Comparison of ENCODE assay signal across 1 cellular context in the genomic region with DNA sequence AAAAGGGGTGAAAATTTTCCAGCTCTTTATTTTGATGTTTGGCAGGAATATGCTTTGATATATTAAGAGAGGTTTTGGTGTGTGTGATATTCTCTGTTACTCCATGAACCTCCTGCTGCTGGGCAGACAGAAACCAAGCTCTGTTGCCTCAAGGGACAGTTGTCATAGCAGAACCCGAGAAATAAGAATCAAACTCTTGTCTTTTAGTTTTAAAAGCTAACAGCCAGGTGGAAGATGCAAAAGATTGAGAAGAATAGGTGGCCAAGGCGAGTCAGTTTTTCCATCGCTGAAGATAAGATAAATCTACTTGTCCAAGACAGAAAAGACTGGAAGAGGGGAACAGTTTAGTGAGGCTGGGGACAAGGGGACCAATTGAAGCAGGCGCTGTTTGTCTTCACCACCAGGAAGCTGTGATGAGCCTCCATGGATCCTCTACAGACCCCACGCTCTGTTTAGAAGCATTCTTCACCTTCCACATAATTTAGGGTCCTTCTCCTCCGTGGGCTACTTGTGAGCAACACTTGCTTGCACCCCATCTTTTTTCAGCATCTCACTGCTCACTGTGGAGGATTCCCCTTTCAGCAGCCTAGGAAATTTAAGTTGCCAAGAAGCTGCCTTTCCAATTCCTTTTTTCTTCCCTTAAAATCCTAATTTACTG.
TF ChIP-seq lines count a peak whose summit lies in the region.

No MANE protein-coding gene starts in this region.

TF ChIP-seq in GM12878, 131 proteins besides CTCF, POLR2A, EP300 and RAD21 (continued from another document and continues in another):
- TF ChIP-seq, protein P1, sequence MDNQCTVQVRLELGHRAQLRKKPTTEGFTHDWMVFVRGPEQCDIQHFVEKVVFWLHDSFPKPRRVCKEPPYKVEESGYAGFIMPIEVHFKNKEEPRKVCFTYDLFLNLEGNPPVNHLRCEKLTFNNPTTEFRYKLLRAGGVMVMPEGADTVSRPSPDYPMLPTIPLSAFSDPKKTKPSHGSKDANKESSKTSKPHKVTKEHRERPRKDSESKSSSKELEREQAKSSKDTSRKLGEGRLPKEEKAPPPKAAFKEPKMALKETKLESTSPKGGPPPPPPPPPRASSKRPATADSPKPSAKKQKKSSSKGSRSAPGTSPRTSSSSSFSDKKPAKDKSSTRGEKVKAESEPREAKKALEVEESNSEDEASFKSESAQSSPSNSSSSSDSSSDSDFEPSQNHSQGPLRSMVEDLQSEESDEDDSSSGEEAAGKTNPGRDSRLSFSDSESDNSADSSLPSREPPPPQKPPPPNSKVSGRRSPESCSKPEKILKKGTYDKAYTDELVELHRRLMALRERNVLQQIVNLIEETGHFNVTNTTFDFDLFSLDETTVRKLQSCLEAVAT (IDR thresholded peaks at IDR 0.05), result no peak
- TF ChIP-seq RUNX3 (IDR thresholded peaks at IDR 0.05; ENCODE audit: low read length) (no peak), ZNF207 (IDR thresholded peaks at IDR 0.05; ENCODE audit: borderline replicate concordance) (no peak), RCOR1 (conservative IDR thresholded peaks at IDR 0.05; ENCODE audit: low read depth, low read length) (no peak), FOXK2 (IDR thresholded peaks at IDR 0.05) (no peak), BRCA1 (IDR thresholded peaks at IDR 0.05; ENCODE audit: low read depth, low read length) (no peak), RFX5 (IDR thresholded peaks at IDR 0.05; ENCODE audit: low read depth, low read length) (no peak), ATF7 (IDR thresholded peaks at IDR 0.05; ENCODE audit: low read depth) (0 out of 2 replicates have a peak, but pooled peaks have one; percentile 34), NBN (IDR thresholded peaks at IDR 0.05) (no peak), KAT2A (conservative IDR thresholded peaks at IDR 0.05; ENCODE audit: control insufficient read depth, low read depth, low read length) (no peak), NRF1 (conservative IDR thresholded peaks at IDR 0.05; ENCODE audit: low read depth, low read length) (no peak), GATAD2B (conservative IDR thresholded peaks at IDR 0.05; ENCODE audit: low read depth) (no peak), ZZZ3 (IDR thresholded peaks at IDR 0.05; ENCODE audit: control insufficient read depth, insufficient read length, low read depth) (no peak), SREBF1 (IDR thresholded peaks at IDR 0.05; ENCODE audit: low read length) (no peak), ETV6 (conservative IDR thresholded peaks at IDR 0.05 in 1 of 2, IDR thresholded peaks at IDR 0.05 in 1 of 2; ENCODE audit: borderline replicate concordance in 1 of 2, low read depth in 1 of 2) (no peak), TBL1XR1 (IDR thresholded peaks at IDR 0.05; ENCODE audit: low read depth, low read length) (0 out of 2 replicates have a peak, but pooled peaks have one; percentile 2), POU2F2 (IDR thresholded peaks at IDR 0.05; ENCODE audit: borderline replicate concordance, low read depth, low read length) (no peak), PML (IDR thresholded peaks at IDR 0.05; ENCODE audit: low read length) (no peak), ZNF217 (IDR thresholded peaks at IDR 0.05) (no peak), CHD2 (IDR thresholded peaks at IDR 0.05; ENCODE audit: borderline replicate concordance, low read depth, low read length) (no peak), RAD51 (IDR thresholded peaks at IDR 0.05) (no peak), MYB (IDR thresholded peaks at IDR 0.05; ENCODE audit: borderline replicate concordance, low read depth, low read length) (no peak), MXI1 (IDR thresholded peaks at IDR 0.05; ENCODE audit: low read depth, low read length) (no peak), MYC (IDR thresholded peaks at IDR 0.05; ENCODE audit: insufficient read depth, insufficient read length, insufficient replicate concordance, low read length, severe bottlenecking) (no peak), RELA (IDR thresholded peaks at IDR 0.05; ENCODE audit: borderline replicate concordance, partially characterized antibody) (no peak), NFIC (IDR thresholded peaks at IDR 0.05; ENCODE audit: low read depth, low read length) (peak; percentile 59; the same call in 1 of the 2 replicates), ESRRA (IDR thresholded peaks at IDR 0.05; ENCODE audit: low read length) (no peak), EGR1 (IDR thresholded peaks at IDR 0.05; ENCODE audit: borderline replicate concordance in 1 of 2, low read depth in 2 of 2, low read length in 2 of 2) (no peak), CBFB (IDR thresholded peaks at IDR 0.05; ENCODE audit: low read depth) (no peak), POLR2AphosphoS5 (IDR thresholded peaks at IDR 0.05; ENCODE audit: low read length) (no peak), TAF1 (IDR thresholded peaks at IDR 0.05; ENCODE audit: borderline replicate concordance, low read depth, low read length) (no peak), MEF2A (IDR thresholded peaks at IDR 0.05; ENCODE audit: insufficient read depth, low read depth, low read length) (no peak), SIN3A (IDR thresholded peaks at IDR 0.05; ENCODE audit: low read depth, low read length) (no peak), FOS (IDR thresholded peaks at IDR 0.05; ENCODE audit: borderline replicate concordance, extremely low read depth, insufficient read length) (no peak), KLF5 (IDR thresholded peaks at IDR 0.05; ENCODE audit: partially characterized antibody) (no peak), PAX8 (IDR thresholded peaks at IDR 0.05) (no peak), ZNF24 (IDR thresholded peaks at IDR 0.05) (no peak), ZNF274 (IDR thresholded peaks at IDR 0.05; ENCODE audit: insufficient read depth, insufficient read length) (no peak), NFYA (IDR thresholded peaks at IDR 0.05; ENCODE audit: borderline replicate concordance, low read depth, low read length) (no peak), NFXL1 (IDR thresholded peaks at IDR 0.05; ENCODE audit: borderline replicate concordance) (no peak), STAT3 (IDR thresholded peaks at IDR 0.05; ENCODE audit: low read depth, low read length) (no peak)
- TF ChIP-seq, protein P2, sequence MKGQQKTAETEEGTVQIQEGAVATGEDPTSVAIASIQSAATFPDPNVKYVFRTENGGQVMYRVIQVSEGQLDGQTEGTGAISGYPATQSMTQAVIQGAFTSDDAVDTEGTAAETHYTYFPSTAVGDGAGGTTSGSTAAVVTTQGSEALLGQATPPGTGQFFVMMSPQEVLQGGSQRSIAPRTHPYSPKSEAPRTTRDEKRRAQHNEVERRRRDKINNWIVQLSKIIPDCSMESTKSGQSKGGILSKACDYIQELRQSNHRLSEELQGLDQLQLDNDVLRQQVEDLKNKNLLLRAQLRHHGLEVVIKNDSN (IDR thresholded peaks at IDR 0.05; ENCODE audit: borderline replicate concordance, extremely low read length, insufficient read depth, low read depth, low read length), result no peak
- TF ChIP-seq, protein P3, sequence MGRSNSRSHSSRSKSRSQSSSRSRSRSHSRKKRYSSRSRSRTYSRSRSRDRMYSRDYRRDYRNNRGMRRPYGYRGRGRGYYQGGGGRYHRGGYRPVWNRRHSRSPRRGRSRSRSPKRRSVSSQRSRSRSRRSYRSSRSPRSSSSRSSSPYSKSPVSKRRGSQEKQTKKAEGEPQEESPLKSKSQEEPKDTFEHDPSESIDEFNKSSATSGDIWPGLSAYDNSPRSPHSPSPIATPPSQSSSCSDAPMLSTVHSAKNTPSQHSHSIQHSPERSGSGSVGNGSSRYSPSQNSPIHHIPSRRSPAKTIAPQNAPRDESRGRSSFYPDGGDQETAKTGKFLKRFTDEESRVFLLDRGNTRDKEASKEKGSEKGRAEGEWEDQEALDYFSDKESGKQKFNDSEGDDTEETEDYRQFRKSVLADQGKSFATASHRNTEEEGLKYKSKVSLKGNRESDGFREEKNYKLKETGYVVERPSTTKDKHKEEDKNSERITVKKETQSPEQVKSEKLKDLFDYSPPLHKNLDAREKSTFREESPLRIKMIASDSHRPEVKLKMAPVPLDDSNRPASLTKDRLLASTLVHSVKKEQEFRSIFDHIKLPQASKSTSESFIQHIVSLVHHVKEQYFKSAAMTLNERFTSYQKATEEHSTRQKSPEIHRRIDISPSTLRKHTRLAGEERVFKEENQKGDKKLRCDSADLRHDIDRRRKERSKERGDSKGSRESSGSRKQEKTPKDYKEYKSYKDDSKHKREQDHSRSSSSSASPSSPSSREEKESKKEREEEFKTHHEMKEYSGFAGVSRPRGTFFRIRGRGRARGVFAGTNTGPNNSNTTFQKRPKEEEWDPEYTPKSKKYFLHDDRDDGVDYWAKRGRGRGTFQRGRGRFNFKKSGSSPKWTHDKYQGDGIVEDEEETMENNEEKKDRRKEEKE (IDR thresholded peaks at IDR 0.05), result no peak
- TF ChIP-seq, protein P4, sequence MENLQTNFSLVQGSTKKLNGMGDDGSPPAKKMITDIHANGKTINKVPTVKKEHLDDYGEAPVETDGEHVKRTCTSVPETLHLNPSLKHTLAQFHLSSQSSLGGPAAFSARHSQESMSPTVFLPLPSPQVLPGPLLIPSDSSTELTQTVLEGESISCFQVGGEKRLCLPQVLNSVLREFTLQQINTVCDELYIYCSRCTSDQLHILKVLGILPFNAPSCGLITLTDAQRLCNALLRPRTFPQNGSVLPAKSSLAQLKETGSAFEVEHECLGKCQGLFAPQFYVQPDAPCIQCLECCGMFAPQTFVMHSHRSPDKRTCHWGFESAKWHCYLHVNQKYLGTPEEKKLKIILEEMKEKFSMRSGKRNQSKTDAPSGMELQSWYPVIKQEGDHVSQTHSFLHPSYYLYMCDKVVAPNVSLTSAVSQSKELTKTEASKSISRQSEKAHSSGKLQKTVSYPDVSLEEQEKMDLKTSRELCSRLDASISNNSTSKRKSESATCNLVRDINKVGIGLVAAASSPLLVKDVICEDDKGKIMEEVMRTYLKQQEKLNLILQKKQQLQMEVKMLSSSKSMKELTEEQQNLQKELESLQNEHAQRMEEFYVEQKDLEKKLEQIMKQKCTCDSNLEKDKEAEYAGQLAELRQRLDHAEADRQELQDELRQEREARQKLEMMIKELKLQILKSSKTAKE (IDR thresholded peaks at IDR 0.05; ENCODE audit: low read depth, poor library complexity, severe bottlenecking), result peak; percentile 44
- TF ChIP-seq, protein P5, sequence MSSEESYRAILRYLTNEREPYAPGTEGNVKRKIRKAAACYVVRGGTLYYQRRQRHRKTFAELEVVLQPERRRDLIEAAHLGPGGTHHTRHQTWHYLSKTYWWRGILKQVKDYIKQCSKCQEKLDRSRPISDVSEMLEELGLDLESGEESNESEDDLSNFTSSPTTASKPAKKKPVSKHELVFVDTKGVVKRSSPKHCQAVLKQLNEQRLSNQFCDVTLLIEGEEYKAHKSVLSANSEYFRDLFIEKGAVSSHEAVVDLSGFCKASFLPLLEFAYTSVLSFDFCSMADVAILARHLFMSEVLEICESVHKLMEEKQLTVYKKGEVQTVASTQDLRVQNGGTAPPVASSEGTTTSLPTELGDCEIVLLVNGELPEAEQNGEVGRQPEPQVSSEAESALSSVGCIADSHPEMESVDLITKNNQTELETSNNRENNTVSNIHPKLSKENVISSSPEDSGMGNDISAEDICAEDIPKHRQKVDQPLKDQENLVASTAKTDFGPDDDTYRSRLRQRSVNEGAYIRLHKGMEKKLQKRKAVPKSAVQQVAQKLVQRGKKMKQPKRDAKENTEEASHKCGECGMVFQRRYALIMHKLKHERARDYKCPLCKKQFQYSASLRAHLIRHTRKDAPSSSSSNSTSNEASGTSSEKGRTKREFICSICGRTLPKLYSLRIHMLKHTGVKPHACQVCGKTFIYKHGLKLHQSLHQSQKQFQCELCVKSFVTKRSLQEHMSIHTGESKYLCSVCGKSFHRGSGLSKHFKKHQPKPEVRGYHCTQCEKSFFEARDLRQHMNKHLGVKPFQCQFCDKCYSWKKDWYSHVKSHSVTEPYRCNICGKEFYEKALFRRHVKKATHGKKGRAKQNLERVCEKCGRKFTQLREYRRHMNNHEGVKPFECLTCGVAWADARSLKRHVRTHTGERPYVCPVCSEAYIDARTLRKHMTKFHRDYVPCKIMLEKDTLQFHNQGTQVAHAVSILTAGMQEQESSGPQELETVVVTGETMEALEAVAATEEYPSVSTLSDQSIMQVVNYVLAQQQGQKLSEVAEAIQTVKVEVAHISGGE (CRISPR knock-in tag; IDR thresholded peaks at IDR 0.05), result no peak
- TF ChIP-seq, protein P6, sequence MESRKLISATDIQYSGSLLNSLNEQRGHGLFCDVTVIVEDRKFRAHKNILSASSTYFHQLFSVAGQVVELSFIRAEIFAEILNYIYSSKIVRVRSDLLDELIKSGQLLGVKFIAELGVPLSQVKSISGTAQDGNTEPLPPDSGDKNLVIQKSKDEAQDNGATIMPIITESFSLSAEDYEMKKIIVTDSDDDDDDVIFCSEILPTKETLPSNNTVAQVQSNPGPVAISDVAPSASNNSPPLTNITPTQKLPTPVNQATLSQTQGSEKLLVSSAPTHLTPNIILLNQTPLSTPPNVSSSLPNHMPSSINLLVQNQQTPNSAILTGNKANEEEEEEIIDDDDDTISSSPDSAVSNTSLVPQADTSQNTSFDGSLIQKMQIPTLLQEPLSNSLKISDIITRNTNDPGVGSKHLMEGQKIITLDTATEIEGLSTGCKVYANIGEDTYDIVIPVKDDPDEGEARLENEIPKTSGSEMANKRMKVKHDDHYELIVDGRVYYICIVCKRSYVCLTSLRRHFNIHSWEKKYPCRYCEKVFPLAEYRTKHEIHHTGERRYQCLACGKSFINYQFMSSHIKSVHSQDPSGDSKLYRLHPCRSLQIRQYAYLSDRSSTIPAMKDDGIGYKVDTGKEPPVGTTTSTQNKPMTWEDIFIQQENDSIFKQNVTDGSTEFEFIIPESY (IDR thresholded peaks at IDR 0.05), result no peak
- TF ChIP-seq, protein P7, sequence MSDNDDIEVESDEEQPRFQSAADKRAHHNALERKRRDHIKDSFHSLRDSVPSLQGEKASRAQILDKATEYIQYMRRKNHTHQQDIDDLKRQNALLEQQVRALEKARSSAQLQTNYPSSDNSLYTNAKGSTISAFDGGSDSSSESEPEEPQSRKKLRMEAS (IDR thresholded peaks at IDR 0.05; ENCODE audit: low read depth, low read length), result no peak
- TF ChIP-seq, protein P8, sequence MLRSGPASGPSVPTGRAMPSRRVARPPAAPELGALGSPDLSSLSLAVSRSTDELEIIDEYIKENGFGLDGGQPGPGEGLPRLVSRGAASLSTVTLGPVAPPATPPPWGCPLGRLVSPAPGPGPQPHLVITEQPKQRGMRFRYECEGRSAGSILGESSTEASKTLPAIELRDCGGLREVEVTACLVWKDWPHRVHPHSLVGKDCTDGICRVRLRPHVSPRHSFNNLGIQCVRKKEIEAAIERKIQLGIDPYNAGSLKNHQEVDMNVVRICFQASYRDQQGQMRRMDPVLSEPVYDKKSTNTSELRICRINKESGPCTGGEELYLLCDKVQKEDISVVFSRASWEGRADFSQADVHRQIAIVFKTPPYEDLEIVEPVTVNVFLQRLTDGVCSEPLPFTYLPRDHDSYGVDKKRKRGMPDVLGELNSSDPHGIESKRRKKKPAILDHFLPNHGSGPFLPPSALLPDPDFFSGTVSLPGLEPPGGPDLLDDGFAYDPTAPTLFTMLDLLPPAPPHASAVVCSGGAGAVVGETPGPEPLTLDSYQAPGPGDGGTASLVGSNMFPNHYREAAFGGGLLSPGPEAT (IDR thresholded peaks at IDR 0.05; ENCODE audit: low read depth), result peak; percentile 55; the same call in 1 of the 2 replicates
- TF ChIP-seq, protein P9, sequence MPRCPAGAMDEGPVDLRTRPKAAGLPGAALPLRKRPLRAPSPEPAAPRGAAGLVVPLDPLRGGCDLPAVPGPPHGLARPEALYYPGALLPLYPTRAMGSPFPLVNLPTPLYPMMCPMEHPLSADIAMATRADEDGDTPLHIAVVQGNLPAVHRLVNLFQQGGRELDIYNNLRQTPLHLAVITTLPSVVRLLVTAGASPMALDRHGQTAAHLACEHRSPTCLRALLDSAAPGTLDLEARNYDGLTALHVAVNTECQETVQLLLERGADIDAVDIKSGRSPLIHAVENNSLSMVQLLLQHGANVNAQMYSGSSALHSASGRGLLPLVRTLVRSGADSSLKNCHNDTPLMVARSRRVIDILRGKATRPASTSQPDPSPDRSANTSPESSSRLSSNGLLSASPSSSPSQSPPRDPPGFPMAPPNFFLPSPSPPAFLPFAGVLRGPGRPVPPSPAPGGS (IDR thresholded peaks at IDR 0.05; ENCODE audit: borderline replicate concordance, insufficient read depth, low read depth, low read length, poor library complexity, severe bottlenecking), result no peak
